Comparison of ENCODE assay signal across 14 cellular contexts in genomic region chr4:68576272-68577100, GRCh38. TPM values are rescaled to one million over a fixed set of nuclear protein-coding genes. Genes with fewer than 3 reads are reported as not detected.
DNase-seq lines count a peak whose midpoint lies in the region; ATAC-seq and TF ChIP-seq lines count a peak whose summit lies in the region.
"Had no signal": no experiment of that assay in that cellular context is flagged by ENCODE, and none has a peak within 500 bp of the region (broad histone marks: within the 10 kb centered on the region; RNA-seq: fewer than 3 reads in every experiment).

Gene UGT2B17 (minus strand): TSS chr4:68576322. CDS start chr4:68568484, 7,838 bp downstream.

- H3K27ac Mint-ChIP-seq in mesothelial cell of epicardium = peak within 1 kb of the TSS; percentile 30
- H3K27ac Mint-ChIP-seq in activated naive CD4-positive, alpha-beta T cell treated with anti-CD3 and anti-CD28 coated beads, Interleukin-2, amount 50 U/mL, for 72 hours = no peak within 1 kb of the TSS
- no peak within 1 kb of the TSS for H3K27ac Mint-ChIP-seq in stimulated activated effector memory CD8-positive, alpha-beta T cell treated with anti-CD3 and anti-CD28 coated beads, Interleukin-12 subunit alpha, Interleukin-12 subunit beta, amount 100 ng/mL, for 72 hours
- H3K27ac Mint-ChIP-seq: activated naive CD4-positive, alpha-beta T cell treated with anti-CD3 and anti-CD28 coated beads for 36 hours; CD4-positive, CD25-positive, alpha-beta regulatory T cell had no signal

- no peaks in the 10 kb centered on the region for H3K27me3 Mint-ChIP-seq in mesothelial cell of epicardium (ENCODE audit: low read depth)

- peak; percentile 88 for ATAC-seq in GM18861 (IDR thresholded peaks at IDR 0.05; ENCODE audit: unreplicated experiment)
- ATAC-seq in GM21786 (IDR thresholded peaks at IDR 0.05; ENCODE audit: unreplicated experiment) = peak; percentile 81
- peak; percentile 72 for ATAC-seq in HG03342 (IDR thresholded peaks at IDR 0.05; ENCODE audit: unreplicated experiment)
- no peak for ATAC-seq in activated naive CD4-positive, alpha-beta T cell treated with anti-CD3 and anti-CD28 coated beads, Interleukin-2, amount 50 U/mL, for 72 hours
- ATAC-seq in stimulated activated effector memory CD8-positive, alpha-beta T cell treated with anti-CD3 and anti-CD28 coated beads, Interleukin-12 subunit alpha, Interleukin-12 subunit beta, amount 100 ng/mL, for 72 hours = no peak
- ATAC-seq: gastroesophageal sphincter had no signal

- no peaks in the 10 kb centered on the region for H3K4me1 Mint-ChIP-seq in mesothelial cell of epicardium
- H3K4me1 Mint-ChIP-seq in stimulated activated effector memory CD8-positive, alpha-beta T cell treated with anti-CD3 and anti-CD28 coated beads, Interleukin-12 subunit alpha, Interleukin-12 subunit beta, amount 100 ng/mL, for 72 hours = no peaks in the 10 kb centered on the region
- H3K4me1 Mint-ChIP-seq: CD4-positive, CD25-positive, alpha-beta regulatory T cell had no signal

- no peak within 1 kb of the TSS for H3K4me3 Mint-ChIP-seq in mesothelial cell of epicardium
- no peak within 1 kb of the TSS for H3K4me3 Mint-ChIP-seq in stimulated activated effector memory CD8-positive, alpha-beta T cell treated with anti-CD3 and anti-CD28 coated beads, Interleukin-12 subunit alpha, Interleukin-12 subunit beta, amount 100 ng/mL, for 72 hours
- H3K4me3 Mint-ChIP-seq: activated naive CD4-positive, alpha-beta T cell treated with anti-CD3 and anti-CD28 coated beads for 36 hours; CD4-positive, CD25-positive, alpha-beta regulatory T cell had no signal

- DNase-seq in mesothelial cell of epicardium (ENCODE audit: low spot score in 2 of 2, unreplicated experiment in 2 of 2) (no peak), NOMO-1 treated with DMSO at 0.1 percent for 48 hours (lab: John Stamatoyannopoulos, UW; ENCODE audit: unreplicated experiment) (no peak), UCSD-AML1 (lab: John Stamatoyannopoulos, UW; ENCODE audit: unreplicated experiment) (no peak)
- no peak for DNase-seq in activated naive CD4-positive, alpha-beta T cell treated with anti-CD3 and anti-CD28 coated beads, Interleukin-2, amount 50 U/mL, for 72 hours (ENCODE audit: low spot score in 2 of 2)
- no peak for DNase-seq in stimulated activated effector memory CD8-positive, alpha-beta T cell treated with anti-CD3 and anti-CD28 coated beads, Interleukin-12 subunit alpha, Interleukin-12 subunit beta, amount 100 ng/mL, for 72 hours (ENCODE audit: low spot score in 2 of 2)
- DNase-seq: activated CD4-positive, CD25-positive, alpha-beta regulatory T cell; activated naive CD4-positive, alpha-beta T cell treated with anti-CD3 and anti-CD28 coated beads for 36 hours; CD4-positive, CD25-positive, alpha-beta regulatory T cell; NCI-H1417 had no signal

- TF ChIP-seq CTCF in mesothelial cell of epicardium (IDR thresholded peaks at IDR 0.05; ENCODE audit: unreplicated experiment) = no peak

- H3K9me3 Mint-ChIP-seq in mesothelial cell of epicardium = no peaks in the 10 kb centered on the region
- H3K9me3 Mint-ChIP-seq in activated naive CD4-positive, alpha-beta T cell treated with anti-CD3 and anti-CD28 coated beads, Interleukin-2, amount 50 U/mL, for 72 hours = no peaks in the 10 kb centered on the region
- no peaks in the 10 kb centered on the region for H3K9me3 Mint-ChIP-seq in stimulated activated effector memory CD8-positive, alpha-beta T cell treated with anti-CD3 and anti-CD28 coated beads, Interleukin-12 subunit alpha, Interleukin-12 subunit beta, amount 100 ng/mL, for 72 hours
- H3K9me3 Mint-ChIP-seq: activated naive CD4-positive, alpha-beta T cell treated with anti-CD3 and anti-CD28 coated beads for 36 hours had no signal

- no peaks in the 10 kb centered on the region for H3K36me3 Mint-ChIP-seq in mesothelial cell of epicardium
- peaks cover 0 to 3% of the 10 kb centered on the region in 2 donors for H3K36me3 Mint-ChIP-seq in activated naive CD4-positive, alpha-beta T cell treated with anti-CD3 and anti-CD28 coated beads, Interleukin-2, amount 50 U/mL, for 72 hours
- H3K36me3 Mint-ChIP-seq in stimulated activated effector memory CD8-positive, alpha-beta T cell treated with anti-CD3 and anti-CD28 coated beads, Interleukin-12 subunit alpha, Interleukin-12 subunit beta, amount 100 ng/mL, for 72 hours = no peaks in the 10 kb centered on the region
- H3K36me3 Mint-ChIP-seq: CD4-positive, CD25-positive, alpha-beta regulatory T cell had no signal

RNA-seq across cellular contexts. Expression of gene UGT2B17, which starts in this region (rescaled TPM):
- total RNA-seq in mesothelial cell of epicardium = not detected in 3 replicates
- total RNA-seq in activated naive CD4-positive, alpha-beta T cell treated with anti-CD3 and anti-CD28 coated beads, Interleukin-2, amount 50 U/mL, for 72 hours = not detected
- total RNA-seq: activated naive CD4-positive, alpha-beta T cell treated with anti-CD3 and anti-CD28 coated beads for 36 hours; CD4-positive, CD25-positive, alpha-beta regulatory T cell; pulmonary artery endothelial cell had no signal

Comparison
In these comparisons a context has a peak if more than half of its experiments do, and no peak if none do; other contexts are left out.
1. ATAC-seq: peak in GM18861 (single experiment), GM21786 (single experiment) and HG03342 (single experiment); none in activated naive CD4-positive, alpha-beta T cell treated with anti-CD3 and anti-CD28 coated beads, Interleukin-2, amount 50 U/mL, for 72 hours (0 of 2) and stimulated activated effector memory CD8-positive, alpha-beta T cell treated with anti-CD3 and anti-CD28 coated beads, Interleukin-12 subunit alpha, Interleukin-12 subunit beta, amount 100 ng/mL, for 72 hours (single experiment).